Comparison of ENCODE assay signal across 1 cellular context in the genomic region with DNA sequence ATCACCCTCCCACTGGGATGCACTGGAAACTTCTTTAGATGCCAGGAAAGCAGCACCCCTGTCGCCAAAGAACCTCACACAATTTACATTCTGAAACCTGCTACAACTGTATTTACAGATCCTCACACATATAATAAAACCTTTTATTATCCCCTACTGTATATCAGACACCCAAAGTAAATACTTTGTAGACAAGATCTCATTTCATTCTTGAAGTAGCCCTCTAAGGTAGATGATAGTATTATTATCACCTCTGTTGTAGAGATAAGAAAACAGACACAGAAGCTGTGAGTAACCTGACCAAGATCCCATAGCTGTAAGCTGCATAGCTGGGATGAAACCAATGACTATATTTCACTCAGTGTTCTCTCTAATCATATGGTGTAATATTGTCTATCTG.
TF ChIP-seq lines count a peak whose summit lies in the region.

No MANE protein-coding gene starts in this region.

TF ChIP-seq in GM12878, 131 proteins besides CTCF, POLR2A, EP300 and RAD21:
- TF ChIP-seq RELA (IDR thresholded peaks at IDR 0.05; ENCODE audit: borderline replicate concordance, partially characterized antibody) (no peak), PRDM15 (CRISPR knock-in tag; IDR thresholded peaks at IDR 0.05) (no peak), TCF7 (IDR thresholded peaks at IDR 0.05; ENCODE audit: borderline replicate concordance) (no peak), CREM (IDR thresholded peaks at IDR 0.05; ENCODE audit: low read depth) (no peak), NFYA (IDR thresholded peaks at IDR 0.05; ENCODE audit: borderline replicate concordance, low read depth, low read length) (no peak)
